ENCODE assay signal across 1 cellular context in the genomic region with DNA sequence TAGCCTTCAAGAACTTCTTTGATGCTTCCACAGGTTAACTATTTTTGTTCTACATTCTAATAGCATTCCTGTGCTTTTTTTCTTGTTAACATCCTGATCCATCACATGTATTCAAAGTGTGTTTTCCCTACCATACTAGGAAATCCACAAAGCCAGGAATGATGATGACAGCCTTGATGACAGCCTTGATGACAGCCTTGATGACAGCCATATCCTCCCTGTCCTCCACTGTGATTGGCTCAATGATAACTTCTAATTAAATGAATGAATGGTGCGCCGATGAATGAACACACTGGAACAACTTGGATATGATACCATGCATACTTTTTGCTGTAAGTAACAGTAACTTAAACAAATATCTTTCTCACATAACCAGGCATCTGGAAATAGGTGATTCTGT.
TF ChIP-seq lines count a peak whose summit lies in the region.

No MANE protein-coding gene starts in this region.

TF ChIP-seq in HepG2, 621 proteins besides CTCF, POLR2A, EP300 and RAD21:
- no peak for TF ChIP-seq ZNF883 (CRISPR knock-in tag; IDR thresholded peaks at IDR 0.05; ENCODE audit: not compliant biosample characterization)
- TF ChIP-seq ZNF335 (CRISPR knock-in tag; IDR thresholded peaks at IDR 0.05) = 0 out of 2 replicates have a peak, but pooled peaks have one; percentile 7
- no peak for TF ChIP-seq ZFX (CRISPR knock-in tag; IDR thresholded peaks at IDR 0.05; ENCODE audit: low read depth)
TF ChIP-seq in HepG2: peak in this region for 1.
